In the genomic region with DNA sequence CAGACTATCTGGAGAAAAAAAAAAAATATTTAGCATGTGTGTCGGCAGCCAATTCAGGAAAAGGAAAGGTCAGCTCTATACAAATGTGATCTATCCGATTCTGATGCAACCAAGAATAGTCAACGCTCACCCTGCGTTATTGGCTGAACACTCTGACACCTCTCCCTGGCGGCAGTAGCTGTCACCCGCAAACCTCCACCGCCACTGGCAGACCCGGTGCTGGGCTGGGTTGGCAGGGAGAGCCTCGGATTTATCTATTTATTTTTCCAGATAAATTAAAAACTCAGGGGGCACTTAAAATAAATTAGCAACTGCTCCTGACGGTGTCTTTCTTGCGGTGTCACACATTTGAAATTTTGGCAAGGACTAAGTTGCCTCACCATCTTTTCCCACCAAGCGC, we compare ENCODE assay signal across 25 cellular contexts.
"Had no signal": no experiment of that assay in that cellular context is flagged by ENCODE, and none has a peak within 500 bp of the region (broad histone marks: within the 10 kb centered on the region; RNA-seq: fewer than 3 reads in every experiment).

No MANE protein-coding gene starts in this region.

- DNase-seq: hypothalamus; immature natural killer cell; kidney; left ventricle myocardium inferior; mesendoderm; naive B cell; natural killer cell; nephron progenitor cell; ovary; right cardiac atrium; stimulated activated CD4-positive, alpha-beta T cell treated with anti-CD3 and anti-CD28 coated beads, Interleukin-12 subunit alpha, Interleukin-12 subunit beta, amount 100 ng/mL, for 4 hours; stimulated activated CD4-positive, alpha-beta T cell treated with anti-CD3 and anti-CD28 coated beads, Interleukin-15, amount 100 ng/mL, for 24 hours; stimulated activated CD4-positive, alpha-beta T cell treated with anti-CD3 and anti-CD28 coated beads, Interleukin-2, amount 100 ng/mL, for 24 hours; stimulated activated CD4-positive, alpha-beta T cell treated with anti-CD3 and anti-CD28 coated beads, Interleukin-4, amount 100 ng/mL, for 1 hour; stimulated activated naive B cell treated with anti-CD40 and anti-IgM and Interleukin-4, amounts not matched to agents 10 μg/mL and 1 μg/mL and 100 μg/mL, for 72 hours; stimulated activated naive CD8-positive, alpha-beta T cell treated with anti-CD3 and anti-CD28 coated beads, Interleukin-15, Interleukin-2, amounts not matched to agents 100 U/mL and 50 U/mL, for 24 hours; stomach; testis; thyroid gland; transverse colon had no signal

- H3K4me1 ChIP-seq: left ventricle myocardium inferior, neural progenitor cell, stomach, testis, thyroid gland, transverse colon, upper lobe of left lung had no signal

- ATAC-seq: natural killer cell; right cardiac atrium; sciatic nerve; stimulated activated naive B cell treated with anti-CD40 and anti-IgM and Interleukin-4, amounts not matched to agents 10 μg/mL and 1 μg/mL and 100 μg/mL, for 72 hours; stimulated activated naive CD8-positive, alpha-beta T cell treated with anti-CD3 and anti-CD28 coated beads, Interleukin-15, Interleukin-2, amounts not matched to agents 100 U/mL and 50 U/mL, for 24 hours had no signal

- H3K36me3 ChIP-seq: left ventricle myocardium inferior, neural progenitor cell, ovary, stomach, thyroid gland, transverse colon, upper lobe of left lung had no signal

- H3K4me2 ChIP-seq: neural progenitor cell had no signal

- H3K27me3 ChIP-seq: neural progenitor cell, ovary, testis, thyroid gland, transverse colon, upper lobe of left lung had no signal

- H3K9me3 ChIP-seq: left ventricle myocardium inferior, ovary, stomach, testis, thyroid gland, transverse colon, upper lobe of left lung had no signal

- H3K9ac ChIP-seq: neural progenitor cell had no signal

- H3K4me3 ChIP-seq: left ventricle myocardium inferior, lung, neural progenitor cell, ovary, skin epidermis, stomach, testis, thyroid gland, transverse colon, upper lobe of left lung had no signal

- H3K27ac ChIP-seq: left ventricle myocardium inferior, neural progenitor cell, ovary, skin epidermis, stomach, testis, thyroid gland, transverse colon, upper lobe of left lung had no signal

- H2AFZ ChIP-seq: neural progenitor cell had no signal
